Comparison of ENCODE assay signal across 14 cellular contexts in genomic region chr3:178097576-178097975, GRCh38.
DNase-seq lines count a peak whose midpoint lies in the region; ATAC-seq and TF ChIP-seq lines count a peak whose summit lies in the region.
"Had no signal": no experiment of that assay in that cellular context is flagged by ENCODE, and none has a peak within 500 bp of the region (broad histone marks: within the 10 kb centered on the region; RNA-seq: fewer than 3 reads in every experiment).

No MANE protein-coding gene starts in this region.

- CTCF ChIA-PET in PC-3 (lab: Charles Lee) (no interaction called here), HEK293T (lab: Yijun Ruan, JAX) (no interaction called here)

- no TSS peak for BruUV-seq in PC-3 (replicated peaks; lab: Mats Ljungman, UMichigan)

- no peak overlapping the region for H3K9ac ChIP-seq in PC-3 (ENCODE audit: low read length)

- no peak overlapping the region for H3K4me2 ChIP-seq in PC-3 (ENCODE audit: low read length)

- H3K4me3 ChIP-seq in brain microvascular endothelial cell (ENCODE audit: low read depth, low read length): no peak overlapping the region
- no peak overlapping the region for H3K4me3 ChIP-seq in PC-3 (ENCODE audit: low read length)
- H3K4me3 ChIP-seq: dorsolateral prefrontal cortex had no signal

- no peaks in the 10 kb centered on the region for H3K27me3 ChIP-seq in brain microvascular endothelial cell (replicated peaks)
- no peaks in the 10 kb centered on the region for H3K27me3 ChIP-seq in PC-3 (ENCODE audit: low read length)
- H3K27me3 ChIP-seq: BE2C, dorsolateral prefrontal cortex had no signal

- H4K20me1 ChIP-seq in PC-3 (ENCODE audit: low read length): no peaks in the 10 kb centered on the region

- DNase-seq in SKM-1 treated with dmso at 0.1 percent for 144 hours (lab: John Stamatoyannopoulos, UW; ENCODE audit: unreplicated experiment): peak; percentile 17
- no peak for DNase-seq in SKM-1 (lab: John Stamatoyannopoulos, UW; ENCODE audit: unreplicated experiment)
- DNase-seq in brain microvascular endothelial cell: peak; percentile 48
- DNase-seq in iris pigment epithelial cell (ENCODE audit: low read depth): peak; percentile 92
- peak; percentile 44 for DNase-seq in ureter (ENCODE audit: low spot score)
- DNase-seq in PC-3: no peak
- DNase-seq in HEK293T (ENCODE audit: extremely low spot score): no peak
- DNase-seq in putamen (ENCODE audit: low spot score): no peak
- DNase-seq: BE2C; naive thymus-derived CD8-positive, alpha-beta T cell; NCI-H1105 treated with DMSO at 0.1 percent for 48 hours; OCI-M1; stimulated activated CD4-positive, alpha-beta T cell treated with anti-CD3 and anti-CD28 coated beads, Interleukin-4, amount 100 ng/mL, for 1 hour had no signal

- no peaks in the 10 kb centered on the region for H3K79me2 ChIP-seq in PC-3 (ENCODE audit: low read length)

- POLR2A ChIA-PET in PC-3 (lab: Charles Lee; ENCODE audit: unreplicated experiment) (no interaction called here), HEK293T (lab: Yijun Ruan, JAX) (no interaction called here)

- H3F3A ChIP-seq in PC-3 (ENCODE audit: low read length, unreplicated experiment): no peaks in the 10 kb centered on the region

- no peak for TF ChIP-seq CTCF in brain microvascular endothelial cell (IDR thresholded peaks at IDR 0.05; ENCODE audit: low read depth, low read length, missing control alignments)
- no peak for TF ChIP-seq CTCF in PC-3 (conservative IDR thresholded peaks at IDR 0.05; ENCODE audit: low read depth, low read length)

- no peak overlapping the region for H3K27ac ChIP-seq in brain microvascular endothelial cell
- H3K27ac ChIP-seq in PC-3 (ENCODE audit: low read length): no peak overlapping the region

- ATAC-seq in PC-3: no peak
- ATAC-seq: naive thymus-derived CD8-positive, alpha-beta T cell had no signal

- H3K9me3 ChIP-seq in PC-3 (ENCODE audit: low read length): no peaks in the 10 kb centered on the region
- H3K9me3 ChIP-seq: BE2C had no signal

- no peaks in the 10 kb centered on the region for H3K4me1 ChIP-seq in PC-3 (ENCODE audit: insufficient read depth, low read length)
- H3K4me1 ChIP-seq: BE2C had no signal

- no peaks in the 10 kb centered on the region for H3K36me3 ChIP-seq in brain microvascular endothelial cell (replicated peaks)
- H3K36me3 ChIP-seq in PC-3 (ENCODE audit: low read depth, low read length): no peaks in the 10 kb centered on the region
- H3K36me3 ChIP-seq: BE2C had no signal

- H2AFZ ChIP-seq in PC-3 (ENCODE audit: low read length): no peak overlapping the region

- in situ Hi-C loops in brain microvascular endothelial cell (cut with HindIII; ENCODE audit: low pct_ligation_motif_present, low sequenced_read_pairs): no loop called here

- H3K9me2 ChIP-seq in PC-3 (replicated peaks; ENCODE audit: low read length): no peaks in the 10 kb centered on the region

- intact Hi-C loops in PC-3 (cut with micrococcal nuclease): no loop called here

TF ChIP-seq in HEK293T, 16 proteins besides CTCF, POLR2A, EP300 and RAD21:
- TF ChIP-seq FOXK2 (IDR thresholded peaks at IDR 0.05) (no peak), LEF1 (IDR thresholded peaks at IDR 0.05; ENCODE audit: borderline replicate concordance) (no peak), SP1 (IDR thresholded peaks at IDR 0.05) (no peak), PKNOX1 (IDR thresholded peaks at IDR 0.05) (no peak), FOXA1 (IDR thresholded peaks at IDR 0.05) (no peak), FOXM1 (IDR thresholded peaks at IDR 0.05; ENCODE audit: borderline replicate concordance) (no peak), L3MBTL2 (conservative IDR thresholded peaks at IDR 0.05) (no peak), HDGF (IDR thresholded peaks at IDR 0.05; ENCODE audit: borderline replicate concordance) (no peak), ZNF384 (IDR thresholded peaks at IDR 0.05) (no peak), NFRKB (IDR thresholded peaks at IDR 0.05) (no peak), CTBP1 (IDR thresholded peaks at IDR 0.05; ENCODE audit: borderline replicate concordance) (no peak), TARDBP (IDR thresholded peaks at IDR 0.05) (no peak), ELF4 (IDR thresholded peaks at IDR 0.05) (no peak), ARNT (IDR thresholded peaks at IDR 0.05) (no peak), BHLHE40 (IDR thresholded peaks at IDR 0.05; ENCODE audit: borderline replicate concordance) (no peak), SUZ12 (IDR thresholded peaks at IDR 0.05) (no peak)

Comparison
In these comparisons a context has a peak if more than half of its experiments do, and no peak if none do; other contexts are left out.
1. DNase-seq: peak in SKM-1 treated with dmso at 0.1 percent for 144 hours (single experiment), brain microvascular endothelial cell (single experiment), iris pigment epithelial cell (single experiment) and ureter (single experiment); none in SKM-1 (single experiment), PC-3 (single experiment), HEK293T (single experiment) and putamen (single experiment).